Comparison of ENCODE assay signal across 1 cellular context in genomic region chr17:41919165-41919817, GRCh38.
TF ChIP-seq lines count a peak whose summit lies in the region.

No MANE protein-coding gene starts in this region.

TF ChIP-seq in HepG2, 621 proteins besides CTCF, POLR2A, EP300 and RAD21 (continued from another document and continues in another):
- TF ChIP-seq MLXIP (CRISPR knock-in tag; IDR thresholded peaks at IDR 0.05; ENCODE audit: borderline replicate concordance) (no peak), RBAK (CRISPR knock-in tag; IDR thresholded peaks at IDR 0.05) (no peak), PREB (CRISPR knock-in tag; IDR thresholded peaks at IDR 0.05) (0 out of 2 replicates have a peak, but pooled peaks have one; percentile 49), AHR (CRISPR knock-in tag; IDR thresholded peaks at IDR 0.05) (peak; percentile 78), ZNF687 (CRISPR knock-in tag; IDR thresholded peaks at IDR 0.05) (peak; percentile 93), ZNF34 (CRISPR knock-in tag; IDR thresholded peaks at IDR 0.05; ENCODE audit: borderline replicate concordance) (0 out of 2 replicates have a peak, but pooled peaks have one; percentile 16), MED8 (CRISPR knock-in tag; IDR thresholded peaks at IDR 0.05; ENCODE audit: insufficient replicate concordance) (peak; percentile 2), SP4 (CRISPR knock-in tag; IDR thresholded peaks at IDR 0.05) (0 out of 2 replicates have a peak, but pooled peaks have one; percentile 3), PAX8 (CRISPR knock-in tag; IDR thresholded peaks at IDR 0.05; ENCODE audit: borderline replicate concordance) (peak; percentile 46; the same call in 1 of the 2 replicates), RORA (CRISPR knock-in tag; IDR thresholded peaks at IDR 0.05) (no peak), HBP1 (CRISPR knock-in tag; IDR thresholded peaks at IDR 0.05; ENCODE audit: low read depth) (peak; percentile 70), ZFX (CRISPR knock-in tag; IDR thresholded peaks at IDR 0.05; ENCODE audit: low read depth) (peak; percentile 88), ZBTB20 (CRISPR knock-in tag; IDR thresholded peaks at IDR 0.05; ENCODE audit: borderline replicate concordance, low read depth) (peak; percentile 81; the same call in 1 of the 2 replicates), PHF20 (CRISPR knock-in tag; IDR thresholded peaks at IDR 0.05) (0 out of 2 replicates have a peak, but pooled peaks have one; percentile 48), MED1 (CRISPR knock-in tag; IDR thresholded peaks at IDR 0.05) (0 out of 2 replicates have a peak, but pooled peaks have one; percentile 28), CREM (IDR thresholded peaks at IDR 0.05) (no peak), CREM (CRISPR knock-in tag; IDR thresholded peaks at IDR 0.05) (no peak), ZNF841 (CRISPR knock-in tag; IDR thresholded peaks at IDR 0.05; ENCODE audit: borderline replicate concordance) (no peak), ZMYM2 (CRISPR knock-in tag; IDR thresholded peaks at IDR 0.05) (0 out of 2 replicates have a peak, but pooled peaks have one; percentile 51), KDM2A (CRISPR knock-in tag; IDR thresholded peaks at IDR 0.05; ENCODE audit: borderline replicate concordance, low read depth) (peak; percentile 1; the same call in 1 of the 2 replicates), ZNF839 (CRISPR knock-in tag; IDR thresholded peaks at IDR 0.05; ENCODE audit: borderline replicate concordance) (peak; percentile 81; the same call in 1 of the 2 replicates), HOMEZ (CRISPR knock-in tag; IDR thresholded peaks at IDR 0.05; ENCODE audit: low read depth) (no peak), ZNF773 (CRISPR knock-in tag; IDR thresholded peaks at IDR 0.05; ENCODE audit: borderline replicate concordance) (no peak), THYN1 (CRISPR knock-in tag; IDR thresholded peaks at IDR 0.05; ENCODE audit: borderline replicate concordance, low read depth) (peak; percentile 78; the same call in 1 of the 2 replicates), ZNF614 (CRISPR knock-in tag; IDR thresholded peaks at IDR 0.05; ENCODE audit: borderline replicate concordance) (peak; percentile 19; the same call in 1 of the 2 replicates), ZBTB40 (IDR thresholded peaks at IDR 0.05) (no peak), ZBTB40 (CRISPR knock-in tag; IDR thresholded peaks at IDR 0.05) (peak; percentile 73), MAZ (IDR thresholded peaks at IDR 0.05; ENCODE audit: borderline replicate concordance, low read depth, low read length) (peak; percentile 87), MAZ (CRISPR knock-in tag; IDR thresholded peaks at IDR 0.05; ENCODE audit: low read depth) (peak; percentile 67; the same call in 1 of the 2 replicates), PAXIP1 (CRISPR knock-in tag; conservative IDR thresholded peaks at IDR 0.05) (peak; percentile 44; the same call in 1 of the 2 replicates), ZNF746 (CRISPR knock-in tag; IDR thresholded peaks at IDR 0.05) (0 out of 2 replicates have a peak, but pooled peaks have one; percentile 25)
